ENCODE assay signal across 15 cellular contexts in the genomic region with DNA sequence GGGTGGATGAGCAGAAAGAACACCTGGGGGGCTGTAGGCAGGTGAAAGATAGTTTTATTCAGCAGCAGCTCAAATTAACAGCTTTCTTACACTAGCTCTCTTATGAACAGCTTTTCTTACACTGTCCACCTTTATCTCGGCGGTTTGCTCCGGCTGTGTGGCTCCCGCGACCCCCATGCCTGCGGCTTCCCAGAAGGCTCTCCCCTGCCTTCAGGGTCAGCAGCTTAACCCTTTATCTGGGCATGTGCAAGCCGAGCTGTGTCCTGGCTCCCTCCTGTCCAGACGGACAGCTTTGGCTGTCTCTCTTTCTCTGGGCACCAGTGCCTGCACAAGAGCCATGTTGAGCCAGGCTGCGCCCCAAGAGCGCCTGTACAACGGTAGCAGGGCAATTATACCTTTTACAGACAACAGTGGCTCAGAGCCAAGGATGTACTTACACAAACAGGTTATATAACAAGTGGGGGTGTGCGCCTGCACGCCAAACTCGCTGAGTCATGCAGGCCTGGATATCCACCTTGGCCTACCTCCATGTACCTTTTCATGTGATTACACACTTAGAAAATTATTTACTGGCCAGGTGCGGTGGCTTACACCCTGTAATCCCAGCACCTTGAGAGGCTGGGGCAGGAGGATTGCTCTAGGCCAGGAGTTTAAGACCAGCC. TPM values are rescaled to one million over a fixed set of nuclear protein-coding genes. Genes with fewer than 3 reads are reported as not detected.
A peak's percentile ranks its signal among the peaks of the same experiment; 100 is the strongest.
DNase-seq lines count a peak whose midpoint lies in the region; ATAC-seq and TF ChIP-seq lines count a peak whose summit lies in the region.
"Had no signal": no experiment of that assay in that cellular context is flagged by ENCODE, and none has a peak within 500 bp of the region (broad histone marks: within the 10 kb centered on the region; RNA-seq: fewer than 3 reads in every experiment).

No MANE protein-coding gene starts in this region.

- H4K5ac ChIP-seq in mesendoderm (ENCODE audit: low read length) = no peak overlapping the region

- no peak overlapping the region for H3K23ac ChIP-seq in mesendoderm (ENCODE audit: low read length)

- H3K27me3 Mint-ChIP-seq in endothelial cell (ENCODE audit: unreplicated experiment) = peaks cover 2% of the 10 kb centered on the region

- H3K9me3 ChIP-seq in body of pancreas = no peaks in the 10 kb centered on the region
- no peaks in the 10 kb centered on the region for H3K9me3 ChIP-seq in SJCRH30 (replicated peaks)
- H3K9me3 ChIP-seq: SJSA1 had no signal

- no peak overlapping the region for H3K4me2 ChIP-seq in mesendoderm (ENCODE audit: low read length)

- H3K27me3 ChIP-seq in body of pancreas (no peaks in the 10 kb centered on the region), mesendoderm (ENCODE audit: insufficient read depth, low read length, poor library complexity) (no peaks in the 10 kb centered on the region), SJCRH30 (no peaks in the 10 kb centered on the region)
- H3K27me3 ChIP-seq: SJSA1 had no signal

- peaks cover 5% of the 10 kb centered on the region for H3K36me3 Mint-ChIP-seq in endothelial cell (ENCODE audit: low read depth, unreplicated experiment)

- no peaks in the 10 kb centered on the region for H3K79me1 ChIP-seq in mesendoderm (ENCODE audit: low read length)

- DNase-seq in Caki2 (ENCODE audit: low read depth) (peak; percentile 49), NCI-H1436 (lab: John Stamatoyannopoulos, UW) (peak; percentile 73), body of pancreas (peak; percentile 88 to 94 (median 94)), mesendoderm (no peak), NCI-H1694 treated with DMSO at 0.1 percent for 48 hours (lab: John Stamatoyannopoulos, UW) (no peak), germinal center (ENCODE audit: low spot score) (no peak), endothelial cell (ENCODE audit: low spot score) (no peak), SJCRH30 (no peak)
- DNase-seq: activated effector memory CD4-positive, alpha-beta T cell treated with Interleukin-2 at 50 U/mL for 16 hours; kidney glomerular epithelial cell; NCI-H187; nephron progenitor cell had no signal

- no peak overlapping the region for H3K18ac ChIP-seq in mesendoderm (ENCODE audit: low read length)

- no peaks in the 10 kb centered on the region for H3K79me2 ChIP-seq in mesendoderm (ENCODE audit: control insufficient read depth, insufficient read depth, low read length)

- TF ChIP-seq POLR2A in body of pancreas (IDR thresholded peaks at IDR 0.05) = peak in 1 of 3 donors; percentile 20

- H3K4ac ChIP-seq in mesendoderm (ENCODE audit: low read depth, low read length) = no peak overlapping the region

- peaks cover 0 to 5% of the 10 kb centered on the region in 2 donors for H3K36me3 ChIP-seq in body of pancreas (replicated peaks in 1 of 2; ENCODE audit: insufficient read depth in 1 of 2, low read depth in 2 of 2)
- no peaks in the 10 kb centered on the region for H3K36me3 ChIP-seq in mesendoderm (ENCODE audit: control insufficient read depth, insufficient read depth, low read length)
- peaks cover 33% of the 10 kb centered on the region for H3K36me3 ChIP-seq in SJCRH30

- H3K9ac ChIP-seq in mesendoderm (ENCODE audit: low read length) = no peak overlapping the region

- H2BK15ac ChIP-seq in mesendoderm (replicated peaks; ENCODE audit: low read depth) = no peak overlapping the region

- TF ChIP-seq CTCF in body of pancreas (IDR thresholded peaks at IDR 0.05) = no peak
- no peak for TF ChIP-seq CTCF in endothelial cell (IDR thresholded peaks at IDR 0.05; ENCODE audit: unreplicated experiment)

- no peaks in the 10 kb centered on the region for H3K9me3 Mint-ChIP-seq in endothelial cell (ENCODE audit: unreplicated experiment)
- H3K9me3 Mint-ChIP-seq: nephron progenitor cell had no signal

- H4K8ac ChIP-seq in mesendoderm (ENCODE audit: low read depth, low read length) = no peak overlapping the region

- in situ Hi-C loops in Caki2 (cut with HindIII; ENCODE audit: low pct_unique_long_range_greater_than_20kb, low sequenced_read_pairs) = no loop called here

- H3K27ac Mint-ChIP-seq in endothelial cell (ENCODE audit: unreplicated experiment) = no peak overlapping the region

- H3K4me1 ChIP-seq in body of pancreas = peaks cover 47% of the 10 kb centered on the region
- no peaks in the 10 kb centered on the region for H3K4me1 ChIP-seq in mesendoderm (ENCODE audit: control insufficient read depth, low read depth, low read length)
- H3K4me1 ChIP-seq in SJCRH30 = no peaks in the 10 kb centered on the region
- H3K4me1 ChIP-seq: SJSA1 had no signal

- no peak overlapping the region for H3K4me3 Mint-ChIP-seq in endothelial cell (ENCODE audit: unreplicated experiment)
- H3K4me3 Mint-ChIP-seq: nephron progenitor cell had no signal

- intact Hi-C loops in body of pancreas (cut with DNase I) = no loop called here

- peak overlapping the region; percentile 10 for H3K56ac ChIP-seq in mesendoderm (ENCODE audit: low read length)

- H2BK120ac ChIP-seq in mesendoderm (ENCODE audit: low read depth, low read length) = no peak overlapping the region

- no peak overlapping the region for H2BK5ac ChIP-seq in mesendoderm (ENCODE audit: low read length)

- H3K4me3 ChIP-seq in body of pancreas (no peak overlapping the region), mesendoderm (ENCODE audit: low read length) (no peak overlapping the region), SJCRH30 (no peak overlapping the region)
- H3K4me3 ChIP-seq: SJSA1 had no signal

- WGBS in body of pancreas, 2 donors = 21 to 40% methylated on average over 10 to 15 of the region's 15 CpGs
- no CpG with 5 or more reads among the region's 15 CpGs for WGBS in mesendoderm (ENCODE audit: extremely low coverage, insufficient coverage, low lambda C conversion rate)

- peak; percentile 90 for ATAC-seq in body of pancreas

- no peaks in the 10 kb centered on the region for H3K4me1 Mint-ChIP-seq in endothelial cell (ENCODE audit: unreplicated experiment)

- no peak overlapping the region for H2AK5ac ChIP-seq in mesendoderm (ENCODE audit: low read length)

- H3K27ac ChIP-seq in body of pancreas (peak overlapping the region; percentile 77 to 92 (median 87)), mesendoderm (ENCODE audit: low read depth, low read length) (no peak overlapping the region), SJCRH30 (no peak overlapping the region)
- H3K27ac ChIP-seq: SJSA1 had no signal

RNA-seq across cellular contexts. Expression of a gene that starts 28.5 kb away (rescaled TPM):
- 12.8 and 19.7 TPM in 2 replicates for total RNA-seq in Caki2 (2014; rRNA removed; shearing (Covaris generic); ENCODE audit: low replicate concordance)
- total RNA-seq in body of pancreas (10 to 100 TPM; 32.7 to 36.6 TPM), endothelial cell (ENCODE audit: unreplicated experiment) (27.3 TPM)
- 17.1 TPM for polyA plus RNA-seq in mesendoderm (2013, experiment 1 of 2)
- polyA plus RNA-seq in mesendoderm (2013, experiment 2 of 2) = 17.4 TPM
- 24.3 and 25.9 TPM in 2 replicates for total RNA-seq in SJCRH30 (2014; rRNA removed; shearing (Covaris generic))

RNA-seq across cellular contexts. Expression of a gene that starts 28.5 kb away (rescaled TPM):
- not detected in 2 replicates for total RNA-seq in Caki2 (2014; rRNA removed; shearing (Covaris generic); ENCODE audit: low replicate concordance)
- total RNA-seq in body of pancreas (not detected), endothelial cell (ENCODE audit: unreplicated experiment) (not detected)
- polyA plus RNA-seq in mesendoderm (2013, experiment 1 of 2) = 0.04 TPM
- polyA plus RNA-seq in mesendoderm (2013, experiment 2 of 2) = not detected
- not detected in 2 replicates for total RNA-seq in SJCRH30 (2014; rRNA removed; shearing (Covaris generic))
- total RNA-seq: chondrocyte, fibroblast of villous mesenchyme, SJSA1 had no signal

RNA-seq across cellular contexts. Expression of a gene that starts 40.9 kb away (rescaled TPM):
- 59.5 and 64.1 TPM in 2 replicates for total RNA-seq in Caki2 (2014; rRNA removed; shearing (Covaris generic); ENCODE audit: low replicate concordance)
- 10 to 100 TPM; 14.3 to 16.5 TPM for total RNA-seq in body of pancreas
- polyA plus RNA-seq in mesendoderm (2013, experiment 1 of 2) = 66.3 TPM
- 69.8 TPM for polyA plus RNA-seq in mesendoderm (2013, experiment 2 of 2)
- total RNA-seq in endothelial cell (ENCODE audit: unreplicated experiment) = 30.0 TPM
- 83.6 and 88.3 TPM in 2 replicates for total RNA-seq in SJCRH30 (2014; rRNA removed; shearing (Covaris generic))

RNA-seq across cellular contexts. Expression of a gene that starts 55.3 kb away (rescaled TPM):
- total RNA-seq in Caki2 (2014; rRNA removed; shearing (Covaris generic); ENCODE audit: low replicate concordance) = not detected in 2 replicates
- 1 to 10 TPM; 1.0 to 2.0 TPM for total RNA-seq in body of pancreas
- polyA plus RNA-seq in mesendoderm (2013, experiment 1 of 2) = 0.95 TPM
- polyA plus RNA-seq in mesendoderm (2013, experiment 2 of 2) = 1.0 TPM
- 4.0 TPM for total RNA-seq in endothelial cell (ENCODE audit: unreplicated experiment)
- total RNA-seq in SJCRH30 (2014; rRNA removed; shearing (Covaris generic)) = 1.6 and 2.2 TPM in 2 replicates

Comparison
In these comparisons a context has a peak if more than half of its experiments do, and no peak if none do; other contexts are left out.
1. DNase-seq: peak in Caki2 (single experiment), NCI-H1436 (single experiment) and body of pancreas (4 of 4); none in mesendoderm (single experiment), NCI-H1694 treated with DMSO at 0.1 percent for 48 hours (single experiment), germinal center (single experiment), endothelial cell (single experiment) and SJCRH30 (0 of 2).
2. H3K27ac ChIP-seq: peak in body of pancreas (4 of 4); none in mesendoderm (single experiment) and SJCRH30 (single experiment).